ENCODE assay signal across 1 cellular context in the genomic region with DNA sequence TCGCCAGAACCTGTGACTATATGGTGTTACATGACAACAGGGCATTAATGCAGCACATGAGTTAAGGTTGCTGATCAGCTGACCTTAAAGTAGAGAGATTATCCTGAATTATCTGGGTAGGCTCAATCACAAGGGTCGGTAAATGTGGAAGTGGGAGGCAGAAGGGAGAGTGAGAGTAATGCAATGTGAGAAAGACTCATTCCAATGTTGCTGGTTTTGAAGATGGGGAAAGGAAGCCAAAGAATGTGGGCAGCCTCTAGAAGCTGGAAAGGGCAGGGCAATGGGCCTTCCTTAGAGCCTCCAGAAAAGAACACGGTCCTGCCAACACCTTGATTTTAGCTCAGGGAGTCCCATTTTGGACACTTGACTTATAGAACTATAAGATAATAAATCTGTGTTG.
TF ChIP-seq lines count a peak whose summit lies in the region.

No MANE protein-coding gene starts in this region.

TF ChIP-seq in HepG2, 621 proteins besides CTCF, POLR2A, EP300 and RAD21:
- TF ChIP-seq, protein P1, sequence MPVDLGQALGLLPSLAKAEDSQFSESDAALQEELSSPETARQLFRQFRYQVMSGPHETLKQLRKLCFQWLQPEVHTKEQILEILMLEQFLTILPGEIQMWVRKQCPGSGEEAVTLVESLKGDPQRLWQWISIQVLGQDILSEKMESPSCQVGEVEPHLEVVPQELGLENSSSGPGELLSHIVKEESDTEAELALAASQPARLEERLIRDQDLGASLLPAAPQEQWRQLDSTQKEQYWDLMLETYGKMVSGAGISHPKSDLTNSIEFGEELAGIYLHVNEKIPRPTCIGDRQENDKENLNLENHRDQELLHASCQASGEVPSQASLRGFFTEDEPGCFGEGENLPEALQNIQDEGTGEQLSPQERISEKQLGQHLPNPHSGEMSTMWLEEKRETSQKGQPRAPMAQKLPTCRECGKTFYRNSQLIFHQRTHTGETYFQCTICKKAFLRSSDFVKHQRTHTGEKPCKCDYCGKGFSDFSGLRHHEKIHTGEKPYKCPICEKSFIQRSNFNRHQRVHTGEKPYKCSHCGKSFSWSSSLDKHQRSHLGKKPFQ (CRISPR knock-in tag; IDR thresholded peaks at IDR 0.05; ENCODE audit: insufficient replicate concordance): peak; percentile 1
- TF ChIP-seq ZNF607 (CRISPR knock-in tag; IDR thresholded peaks at IDR 0.05; ENCODE audit: borderline replicate concordance): no peak
TF ChIP-seq in HepG2: peak in this region for 1.
